1 cellular context compared by ENCODE assay signal in the genomic region with DNA sequence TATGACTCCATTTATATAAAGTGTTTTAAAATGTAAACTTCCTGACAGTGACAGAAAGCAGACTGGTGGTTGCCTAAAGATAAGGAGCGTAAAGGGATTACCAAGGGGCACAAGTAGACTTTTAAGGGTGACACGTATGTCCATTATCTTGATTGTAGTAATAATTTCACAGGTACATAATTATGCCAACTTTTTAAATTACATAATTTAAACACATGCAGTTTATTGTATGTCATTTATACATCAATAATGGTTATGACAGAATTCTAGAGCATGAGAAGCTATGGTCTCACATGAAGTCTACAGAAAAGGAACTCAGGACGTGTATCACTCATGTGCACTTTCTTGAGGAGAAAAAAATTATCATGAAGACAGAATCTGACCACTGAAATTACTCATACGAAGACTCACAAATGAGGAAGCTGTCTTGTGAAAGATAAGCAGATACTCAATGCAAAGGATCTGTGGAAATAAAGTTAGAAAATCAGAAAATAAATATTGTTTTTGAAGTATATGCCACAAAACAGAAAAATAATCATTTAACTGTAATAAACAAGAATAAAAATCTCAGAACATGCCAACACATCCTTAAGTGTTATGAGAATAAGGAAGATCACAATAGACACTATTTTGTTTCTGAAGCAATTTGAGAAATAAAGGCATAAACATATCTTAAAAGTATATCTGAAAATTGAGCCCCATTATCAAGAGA.
TF ChIP-seq lines count a peak whose summit lies in the region.

No MANE protein-coding gene starts in this region.

TF ChIP-seq in GM12878, 131 proteins besides CTCF, POLR2A, EP300 and RAD21 (continued from another document and continues in another):
- no peak for TF ChIP-seq EZH2 (IDR thresholded peaks at IDR 0.05; ENCODE audit: borderline replicate concordance, control insufficient read depth, low read depth, low read length)
- TF ChIP-seq, protein P1, sequence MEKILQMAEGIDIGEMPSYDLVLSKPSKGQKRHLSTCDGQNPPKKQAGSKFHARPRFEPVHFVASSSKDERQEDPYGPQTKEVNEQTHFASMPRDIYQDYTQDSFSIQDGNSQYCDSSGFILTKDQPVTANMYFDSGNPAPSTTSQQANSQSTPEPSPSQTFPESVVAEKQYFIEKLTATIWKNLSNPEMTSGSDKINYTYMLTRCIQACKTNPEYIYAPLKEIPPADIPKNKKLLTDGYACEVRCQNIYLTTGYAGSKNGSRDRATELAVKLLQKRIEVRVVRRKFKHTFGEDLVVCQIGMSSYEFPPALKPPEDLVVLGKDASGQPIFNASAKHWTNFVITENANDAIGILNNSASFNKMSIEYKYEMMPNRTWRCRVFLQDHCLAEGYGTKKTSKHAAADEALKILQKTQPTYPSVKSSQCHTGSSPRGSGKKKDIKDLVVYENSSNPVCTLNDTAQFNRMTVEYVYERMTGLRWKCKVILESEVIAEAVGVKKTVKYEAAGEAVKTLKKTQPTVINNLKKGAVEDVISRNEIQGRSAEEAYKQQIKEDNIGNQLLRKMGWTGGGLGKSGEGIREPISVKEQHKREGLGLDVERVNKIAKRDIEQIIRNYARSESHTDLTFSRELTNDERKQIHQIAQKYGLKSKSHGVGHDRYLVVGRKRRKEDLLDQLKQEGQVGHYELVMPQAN (conservative IDR thresholded peaks at IDR 0.05): no peak
- no peak for TF ChIP-seq KAT2A (conservative IDR thresholded peaks at IDR 0.05; ENCODE audit: control insufficient read depth, low read depth, low read length)
- no peak for TF ChIP-seq SREBF2 (IDR thresholded peaks at IDR 0.05; ENCODE audit: low read length)
- TF ChIP-seq YY1 (IDR thresholded peaks at IDR 0.05; ENCODE audit: low read depth, low read length): no peak
- TF ChIP-seq, protein P2, sequence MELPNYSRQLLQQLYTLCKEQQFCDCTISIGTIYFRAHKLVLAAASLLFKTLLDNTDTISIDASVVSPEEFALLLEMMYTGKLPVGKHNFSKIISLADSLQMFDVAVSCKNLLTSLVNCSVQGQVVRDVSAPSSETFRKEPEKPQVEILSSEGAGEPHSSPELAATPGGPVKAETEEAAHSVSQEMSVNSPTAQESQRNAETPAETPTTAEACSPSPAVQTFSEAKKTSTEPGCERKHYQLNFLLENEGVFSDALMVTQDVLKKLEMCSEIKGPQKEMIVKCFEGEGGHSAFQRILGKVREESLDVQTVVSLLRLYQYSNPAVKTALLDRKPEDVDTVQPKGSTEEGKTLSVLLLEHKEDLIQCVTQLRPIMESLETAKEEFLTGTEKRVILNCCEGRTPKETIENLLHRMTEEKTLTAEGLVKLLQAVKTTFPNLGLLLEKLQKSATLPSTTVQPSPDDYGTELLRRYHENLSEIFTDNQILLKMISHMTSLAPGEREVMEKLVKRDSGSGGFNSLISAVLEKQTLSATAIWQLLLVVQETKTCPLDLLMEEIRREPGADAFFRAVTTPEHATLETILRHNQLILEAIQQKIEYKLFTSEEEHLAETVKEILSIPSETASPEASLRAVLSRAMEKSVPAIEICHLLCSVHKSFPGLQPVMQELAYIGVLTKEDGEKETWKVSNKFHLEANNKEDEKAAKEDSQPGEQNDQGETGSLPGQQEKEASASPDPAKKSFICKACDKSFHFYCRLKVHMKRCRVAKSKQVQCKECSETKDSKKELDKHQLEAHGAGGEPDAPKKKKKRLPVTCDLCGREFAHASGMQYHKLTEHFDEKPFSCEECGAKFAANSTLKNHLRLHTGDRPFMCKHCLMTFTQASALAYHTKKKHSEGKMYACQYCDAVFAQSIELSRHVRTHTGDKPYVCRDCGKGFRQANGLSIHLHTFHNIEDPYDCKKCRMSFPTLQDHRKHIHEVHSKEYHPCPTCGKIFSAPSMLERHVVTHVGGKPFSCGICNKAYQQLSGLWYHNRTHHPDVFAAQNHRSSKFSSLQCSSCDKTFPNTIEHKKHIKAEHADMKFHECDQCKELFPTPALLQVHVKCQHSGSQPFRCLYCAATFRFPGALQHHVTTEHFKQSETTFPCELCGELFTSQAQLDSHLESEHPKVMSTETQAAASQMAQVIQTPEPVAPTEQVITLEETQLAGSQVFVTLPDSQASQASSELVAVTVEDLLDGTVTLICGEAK (IDR thresholded peaks at IDR 0.05; ENCODE audit: borderline replicate concordance): peak; percentile 34; the same call in 1 of the 2 replicates
- TF ChIP-seq MYB (IDR thresholded peaks at IDR 0.05; ENCODE audit: borderline replicate concordance, low read depth, low read length): no peak
- no peak for TF ChIP-seq SMAD1 (IDR thresholded peaks at IDR 0.05; ENCODE audit: low read depth, partially characterized antibody)
- no peak for TF ChIP-seq SREBF1 (IDR thresholded peaks at IDR 0.05; ENCODE audit: low read length)
- 0 out of 2 replicates have a peak, but pooled peaks have one; percentile 49 for TF ChIP-seq CREM (IDR thresholded peaks at IDR 0.05; ENCODE audit: low read depth)
- TF ChIP-seq, protein P3, sequence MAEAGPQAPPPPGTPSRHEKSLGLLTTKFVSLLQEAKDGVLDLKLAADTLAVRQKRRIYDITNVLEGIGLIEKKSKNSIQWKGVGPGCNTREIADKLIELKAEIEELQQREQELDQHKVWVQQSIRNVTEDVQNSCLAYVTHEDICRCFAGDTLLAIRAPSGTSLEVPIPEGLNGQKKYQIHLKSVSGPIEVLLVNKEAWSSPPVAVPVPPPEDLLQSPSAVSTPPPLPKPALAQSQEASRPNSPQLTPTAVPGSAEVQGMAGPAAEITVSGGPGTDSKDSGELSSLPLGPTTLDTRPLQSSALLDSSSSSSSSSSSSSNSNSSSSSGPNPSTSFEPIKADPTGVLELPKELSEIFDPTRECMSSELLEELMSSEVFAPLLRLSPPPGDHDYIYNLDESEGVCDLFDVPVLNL (IDR thresholded peaks at IDR 0.05; ENCODE audit: low read depth, low read length): no peak
- no peak for TF ChIP-seq HDAC6 (IDR thresholded peaks at IDR 0.05; ENCODE audit: unreplicated experiment)
- TF ChIP-seq FOXK2 (IDR thresholded peaks at IDR 0.05): no peak
- TF ChIP-seq SUZ12 (IDR thresholded peaks at IDR 0.05; ENCODE audit: unreplicated experiment): no peak
- no peak for TF ChIP-seq CBFB (IDR thresholded peaks at IDR 0.05; ENCODE audit: low read depth)
- TF ChIP-seq ZSCAN29 (IDR thresholded peaks at IDR 0.05): no peak
- TF ChIP-seq, protein P4, sequence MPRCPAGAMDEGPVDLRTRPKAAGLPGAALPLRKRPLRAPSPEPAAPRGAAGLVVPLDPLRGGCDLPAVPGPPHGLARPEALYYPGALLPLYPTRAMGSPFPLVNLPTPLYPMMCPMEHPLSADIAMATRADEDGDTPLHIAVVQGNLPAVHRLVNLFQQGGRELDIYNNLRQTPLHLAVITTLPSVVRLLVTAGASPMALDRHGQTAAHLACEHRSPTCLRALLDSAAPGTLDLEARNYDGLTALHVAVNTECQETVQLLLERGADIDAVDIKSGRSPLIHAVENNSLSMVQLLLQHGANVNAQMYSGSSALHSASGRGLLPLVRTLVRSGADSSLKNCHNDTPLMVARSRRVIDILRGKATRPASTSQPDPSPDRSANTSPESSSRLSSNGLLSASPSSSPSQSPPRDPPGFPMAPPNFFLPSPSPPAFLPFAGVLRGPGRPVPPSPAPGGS (IDR thresholded peaks at IDR 0.05; ENCODE audit: borderline replicate concordance, insufficient read depth, low read depth, low read length, poor library complexity, severe bottlenecking): peak; percentile 76
- no peak for TF ChIP-seq LARP7 (IDR thresholded peaks at IDR 0.05)
- no peak for TF ChIP-seq CHD1 (IDR thresholded peaks at IDR 0.05; ENCODE audit: low read depth, low read length)
- TF ChIP-seq SUPT20H (IDR thresholded peaks at IDR 0.05; ENCODE audit: borderline replicate concordance, control insufficient read depth, low read depth, low read length): no peak
- TF ChIP-seq PML (IDR thresholded peaks at IDR 0.05; ENCODE audit: low read length): peak; percentile 77
- TF ChIP-seq PAX8 (IDR thresholded peaks at IDR 0.05): no peak
- TF ChIP-seq, protein P5, sequence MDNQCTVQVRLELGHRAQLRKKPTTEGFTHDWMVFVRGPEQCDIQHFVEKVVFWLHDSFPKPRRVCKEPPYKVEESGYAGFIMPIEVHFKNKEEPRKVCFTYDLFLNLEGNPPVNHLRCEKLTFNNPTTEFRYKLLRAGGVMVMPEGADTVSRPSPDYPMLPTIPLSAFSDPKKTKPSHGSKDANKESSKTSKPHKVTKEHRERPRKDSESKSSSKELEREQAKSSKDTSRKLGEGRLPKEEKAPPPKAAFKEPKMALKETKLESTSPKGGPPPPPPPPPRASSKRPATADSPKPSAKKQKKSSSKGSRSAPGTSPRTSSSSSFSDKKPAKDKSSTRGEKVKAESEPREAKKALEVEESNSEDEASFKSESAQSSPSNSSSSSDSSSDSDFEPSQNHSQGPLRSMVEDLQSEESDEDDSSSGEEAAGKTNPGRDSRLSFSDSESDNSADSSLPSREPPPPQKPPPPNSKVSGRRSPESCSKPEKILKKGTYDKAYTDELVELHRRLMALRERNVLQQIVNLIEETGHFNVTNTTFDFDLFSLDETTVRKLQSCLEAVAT (IDR thresholded peaks at IDR 0.05): no peak
- no peak for TF ChIP-seq TAF1 (IDR thresholded peaks at IDR 0.05; ENCODE audit: borderline replicate concordance, low read depth, low read length)
- peak; percentile 91 for TF ChIP-seq RUNX3 (IDR thresholded peaks at IDR 0.05; ENCODE audit: low read length)
- TF ChIP-seq ESRRA (IDR thresholded peaks at IDR 0.05; ENCODE audit: low read length): no peak
- peak; percentile 55 to 79 for TF ChIP-seq BHLHE40 (IDR thresholded peaks at IDR 0.05; ENCODE audit: borderline replicate concordance in 1 of 2, low read depth in 2 of 2, low read length in 1 of 2)
- TF ChIP-seq, protein P6, sequence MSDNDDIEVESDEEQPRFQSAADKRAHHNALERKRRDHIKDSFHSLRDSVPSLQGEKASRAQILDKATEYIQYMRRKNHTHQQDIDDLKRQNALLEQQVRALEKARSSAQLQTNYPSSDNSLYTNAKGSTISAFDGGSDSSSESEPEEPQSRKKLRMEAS (IDR thresholded peaks at IDR 0.05; ENCODE audit: low read depth, low read length): no peak
- no peak for TF ChIP-seq TARDBP (IDR thresholded peaks at IDR 0.05; ENCODE audit: borderline replicate concordance)
- TF ChIP-seq TCF3 (IDR thresholded peaks at IDR 0.05; ENCODE audit: borderline replicate concordance, insufficient read depth, low read depth, low read length): no peak
- TF ChIP-seq, protein P7, sequence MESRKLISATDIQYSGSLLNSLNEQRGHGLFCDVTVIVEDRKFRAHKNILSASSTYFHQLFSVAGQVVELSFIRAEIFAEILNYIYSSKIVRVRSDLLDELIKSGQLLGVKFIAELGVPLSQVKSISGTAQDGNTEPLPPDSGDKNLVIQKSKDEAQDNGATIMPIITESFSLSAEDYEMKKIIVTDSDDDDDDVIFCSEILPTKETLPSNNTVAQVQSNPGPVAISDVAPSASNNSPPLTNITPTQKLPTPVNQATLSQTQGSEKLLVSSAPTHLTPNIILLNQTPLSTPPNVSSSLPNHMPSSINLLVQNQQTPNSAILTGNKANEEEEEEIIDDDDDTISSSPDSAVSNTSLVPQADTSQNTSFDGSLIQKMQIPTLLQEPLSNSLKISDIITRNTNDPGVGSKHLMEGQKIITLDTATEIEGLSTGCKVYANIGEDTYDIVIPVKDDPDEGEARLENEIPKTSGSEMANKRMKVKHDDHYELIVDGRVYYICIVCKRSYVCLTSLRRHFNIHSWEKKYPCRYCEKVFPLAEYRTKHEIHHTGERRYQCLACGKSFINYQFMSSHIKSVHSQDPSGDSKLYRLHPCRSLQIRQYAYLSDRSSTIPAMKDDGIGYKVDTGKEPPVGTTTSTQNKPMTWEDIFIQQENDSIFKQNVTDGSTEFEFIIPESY (IDR thresholded peaks at IDR 0.05): no peak
- TF ChIP-seq ZNF207 (IDR thresholded peaks at IDR 0.05; ENCODE audit: borderline replicate concordance): no peak
- TF ChIP-seq, protein P8, sequence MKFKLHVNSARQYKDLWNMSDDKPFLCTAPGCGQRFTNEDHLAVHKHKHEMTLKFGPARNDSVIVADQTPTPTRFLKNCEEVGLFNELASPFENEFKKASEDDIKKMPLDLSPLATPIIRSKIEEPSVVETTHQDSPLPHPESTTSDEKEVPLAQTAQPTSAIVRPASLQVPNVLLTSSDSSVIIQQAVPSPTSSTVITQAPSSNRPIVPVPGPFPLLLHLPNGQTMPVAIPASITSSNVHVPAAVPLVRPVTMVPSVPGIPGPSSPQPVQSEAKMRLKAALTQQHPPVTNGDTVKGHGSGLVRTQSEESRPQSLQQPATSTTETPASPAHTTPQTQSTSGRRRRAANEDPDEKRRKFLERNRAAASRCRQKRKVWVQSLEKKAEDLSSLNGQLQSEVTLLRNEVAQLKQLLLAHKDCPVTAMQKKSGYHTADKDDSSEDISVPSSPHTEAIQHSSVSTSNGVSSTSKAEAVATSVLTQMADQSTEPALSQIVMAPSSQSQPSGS (IDR thresholded peaks at IDR 0.05; ENCODE audit: low read length): peak; percentile 70; the same call in 1 of the 2 replicates
- TF ChIP-seq, protein P9, sequence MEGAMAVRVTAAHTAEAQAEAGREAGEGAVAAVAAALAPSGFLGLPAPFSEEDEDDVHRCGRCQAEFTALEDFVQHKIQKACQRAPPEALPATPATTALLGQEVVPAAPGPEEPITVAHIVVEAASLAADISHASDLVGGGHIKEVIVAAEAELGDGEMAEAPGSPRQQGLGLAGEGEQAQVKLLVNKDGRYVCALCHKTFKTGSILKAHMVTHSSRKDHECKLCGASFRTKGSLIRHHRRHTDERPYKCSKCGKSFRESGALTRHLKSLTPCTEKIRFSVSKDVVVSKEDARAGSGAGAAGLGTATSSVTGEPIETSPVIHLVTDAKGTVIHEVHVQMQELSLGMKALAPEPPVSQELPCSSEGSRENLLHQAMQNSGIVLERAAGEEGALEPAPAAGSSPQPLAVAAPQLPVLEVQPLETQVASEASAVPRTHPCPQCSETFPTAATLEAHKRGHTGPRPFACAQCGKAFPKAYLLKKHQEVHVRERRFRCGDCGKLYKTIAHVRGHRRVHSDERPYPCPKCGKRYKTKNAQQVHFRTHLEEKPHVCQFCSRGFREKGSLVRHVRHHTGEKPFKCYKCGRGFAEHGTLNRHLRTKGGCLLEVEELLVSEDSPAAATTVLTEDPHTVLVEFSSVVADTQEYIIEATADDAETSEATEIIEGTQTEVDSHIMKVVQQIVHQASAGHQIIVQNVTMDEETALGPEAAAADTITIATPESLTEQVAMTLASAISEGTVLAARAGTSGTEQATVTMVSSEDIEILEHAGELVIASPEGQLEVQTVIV (IDR thresholded peaks at IDR 0.05; ENCODE audit: borderline replicate concordance, partially characterized antibody): no peak
- TF ChIP-seq DPF2 (IDR thresholded peaks at IDR 0.05): peak; percentile 57
- peak; percentile 77 for TF ChIP-seq NFIC (IDR thresholded peaks at IDR 0.05; ENCODE audit: low read depth, low read length)
- no peak for TF ChIP-seq ASH2L (IDR thresholded peaks at IDR 0.05; ENCODE audit: borderline replicate concordance, low read depth)
- TF ChIP-seq, protein P10, sequence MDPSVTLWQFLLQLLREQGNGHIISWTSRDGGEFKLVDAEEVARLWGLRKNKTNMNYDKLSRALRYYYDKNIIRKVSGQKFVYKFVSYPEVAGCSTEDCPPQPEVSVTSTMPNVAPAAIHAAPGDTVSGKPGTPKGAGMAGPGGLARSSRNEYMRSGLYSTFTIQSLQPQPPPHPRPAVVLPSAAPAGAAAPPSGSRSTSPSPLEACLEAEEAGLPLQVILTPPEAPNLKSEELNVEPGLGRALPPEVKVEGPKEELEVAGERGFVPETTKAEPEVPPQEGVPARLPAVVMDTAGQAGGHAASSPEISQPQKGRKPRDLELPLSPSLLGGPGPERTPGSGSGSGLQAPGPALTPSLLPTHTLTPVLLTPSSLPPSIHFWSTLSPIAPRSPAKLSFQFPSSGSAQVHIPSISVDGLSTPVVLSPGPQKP (IDR thresholded peaks at IDR 0.05; ENCODE audit: low read depth, low read length): no peak
- TF ChIP-seq ZNF217 (IDR thresholded peaks at IDR 0.05): no peak; the same call in 1 of the 2 replicates
